Comparison of ENCODE assay signal across 9 cellular contexts in genomic region chr10:3780056-3780765, GRCh38. TPM values are rescaled to one million over a fixed set of nuclear protein-coding genes. Genes with fewer than 3 reads are reported as not detected.
DNase-seq lines count a peak whose midpoint lies in the region; ATAC-seq, FAIRE-seq and TF ChIP-seq lines count a peak whose summit lies in the region.
"Had no signal": no experiment of that assay in that cellular context is flagged by ENCODE, and none has a peak within 500 bp of the region (broad histone marks: within the 10 kb centered on the region; RNA-seq: fewer than 3 reads in every experiment).

No MANE protein-coding gene starts in this region.

- H3K4me3 ChIP-seq in astrocyte (ENCODE audit: insufficient read depth, low read depth, low read length), result peak overlapping the region; percentile 97
- peak overlapping the region in 1 of 2 donors; percentile 18 for H3K4me3 ChIP-seq in testis
- no peak overlapping the region for H3K4me3 ChIP-seq in MM.1S (ENCODE audit: low read length)

- no peaks in the 10 kb centered on the region for H3K9me3 Mint-ChIP-seq in T-helper 2 cell treated with Interferon-gamma antibody and Interleukin-4, amounts not matched to agents 5 μg/mL and 100 μg/mL, for 36 hours
- H3K9me3 Mint-ChIP-seq in astrocyte (ENCODE audit: unreplicated experiment), result peaks cover 4% of the 10 kb centered on the region

- peak overlapping the region; percentile 91 for H3K4me2 ChIP-seq in astrocyte (ENCODE audit: low read length)
- H3K4me2 ChIP-seq in MM.1S (ENCODE audit: low read depth, low read length), result no peak overlapping the region

- H3K9ac ChIP-seq in astrocyte (ENCODE audit: low read length) (peak overlapping the region; percentile 100), MM.1S (ENCODE audit: low read length) (no peak overlapping the region)

- intact Hi-C loops in testis (cut with DNase I; ENCODE audit: low total_unique reads), result no loop called here

- H3K79me2 ChIP-seq in astrocyte (ENCODE audit: insufficient read depth, low read length) (peaks cover 72% of the 10 kb centered on the region), MM.1S (ENCODE audit: low read length) (peaks cover 72% of the 10 kb centered on the region)

- peaks cover 63% of the 10 kb centered on the region for H3K4me1 Mint-ChIP-seq in T-helper 2 cell treated with Interferon-gamma antibody and Interleukin-4, amounts not matched to agents 5 μg/mL and 100 μg/mL, for 36 hours (ENCODE audit: low read depth)
- H3K4me1 Mint-ChIP-seq in astrocyte (ENCODE audit: low read depth, unreplicated experiment), result peaks cover 30% of the 10 kb centered on the region

- no peak for TF ChIP-seq POLR2A in testis (IDR thresholded peaks at IDR 0.05)

- peak overlapping the region; percentile 91 for H3K4me3 Mint-ChIP-seq in T-helper 2 cell treated with Interferon-gamma antibody and Interleukin-4, amounts not matched to agents 5 μg/mL and 100 μg/mL, for 36 hours
- peak overlapping the region; percentile 99 for H3K4me3 Mint-ChIP-seq in astrocyte (ENCODE audit: unreplicated experiment)

- TF ChIP-seq CTCF in astrocyte (IDR thresholded peaks at IDR 0.05; ENCODE audit: insufficient read depth, low read depth, low read length) (no peak), testis (IDR thresholded peaks at IDR 0.05) (no peak), MM.1S (IDR thresholded peaks at IDR 0.05; ENCODE audit: low read length) (no peak)

- H3K36me3 ChIP-seq in astrocyte (ENCODE audit: insufficient read depth, low read length) (peaks cover 57% of the 10 kb centered on the region), testis (ENCODE audit: low read depth, missing control alignments) (no peaks in the 10 kb centered on the region), MM.1S (replicated peaks; ENCODE audit: insufficient read depth, low read length) (peaks cover 55% of the 10 kb centered on the region)

- H4K20me1 ChIP-seq in astrocyte (ENCODE audit: insufficient read depth, low read length) (peaks cover 87% of the 10 kb centered on the region), MM.1S (ENCODE audit: insufficient read depth, low read length) (peaks cover 14% of the 10 kb centered on the region; the same call in 1 of the 2 replicates)

- H3K27me3 Mint-ChIP-seq in T-helper 2 cell treated with Interferon-gamma antibody and Interleukin-4, amounts not matched to agents 5 μg/mL and 100 μg/mL, for 36 hours (ENCODE audit: low read depth), result no peaks in the 10 kb centered on the region
- no peaks in the 10 kb centered on the region for H3K27me3 Mint-ChIP-seq in astrocyte (ENCODE audit: low read depth, unreplicated experiment)

- no peak for ATAC-seq in left lobe of liver
- ATAC-seq in HG03460 (IDR thresholded peaks at IDR 0.05; ENCODE audit: unreplicated experiment), result no peak

- no peaks in the 10 kb centered on the region for H3K27me3 ChIP-seq in astrocyte (ENCODE audit: insufficient read depth, low read length)
- no peaks in the 10 kb centered on the region for H3K27me3 ChIP-seq in testis
- H3K27me3 ChIP-seq in MM.1S (replicated peaks; ENCODE audit: insufficient read depth, low read length), result no peaks in the 10 kb centered on the region

- H3K9me3 ChIP-seq in astrocyte (ENCODE audit: insufficient read depth, low read depth, low read length) (no peaks in the 10 kb centered on the region), testis (no peaks in the 10 kb centered on the region), MM.1S (replicated peaks; ENCODE audit: insufficient read depth, low read length) (no peaks in the 10 kb centered on the region)

- peaks cover 87% of the 10 kb centered on the region for H3F3A ChIP-seq in MM.1S (ENCODE audit: insufficient read depth, low read length)

- H3K36me3 Mint-ChIP-seq in T-helper 2 cell treated with Interferon-gamma antibody and Interleukin-4, amounts not matched to agents 5 μg/mL and 100 μg/mL, for 36 hours (ENCODE audit: low read depth), result peaks cover 87% of the 10 kb centered on the region
- peaks cover 62% of the 10 kb centered on the region for H3K36me3 Mint-ChIP-seq in astrocyte (ENCODE audit: low read depth, unreplicated experiment)

- no peak for DNase-seq in T-helper 2 cell treated with Interferon-gamma antibody and Interleukin-4, amounts not matched to agents 5 μg/mL and 100 μg/mL, for 36 hours (ENCODE audit: low spot score)
- DNase-seq in T-helper 2 cell, result no peak
- DNase-seq in astrocyte (ENCODE audit: low read depth), result peak; percentile 82
- peak; percentile 46 for DNase-seq in left lobe of liver (ENCODE audit: low spot score)
- DNase-seq in testis, result peak; percentile 22
- DNase-seq in MM.1S, result no peak
- DNase-seq in NCI-H146 treated with DMSO at 0.1 percent for 48 hours (lab: John Stamatoyannopoulos, UW; ENCODE audit: unreplicated experiment), result no peak

- H2AFZ ChIP-seq in astrocyte (ENCODE audit: low read depth, low read length) (no peak overlapping the region), MM.1S (ENCODE audit: low read length) (no peak overlapping the region)

- WGBS in testis, 2 donors, result 49 to 54% methylated on average over 16 to 17 of the region's 17 CpGs

- H3K4me1 ChIP-seq in astrocyte (ENCODE audit: insufficient read depth, low read length), result peaks cover 66% of the 10 kb centered on the region
- peaks cover 42% of the 10 kb centered on the region for H3K4me1 ChIP-seq in testis
- peaks cover 22% of the 10 kb centered on the region for H3K4me1 ChIP-seq in MM.1S (ENCODE audit: low read length)

- FAIRE-seq in astrocyte (lab: Jason Lieb, UNC), result no peak

- no peaks in the 10 kb centered on the region for H3K9me2 ChIP-seq in MM.1S (replicated peaks; ENCODE audit: insufficient read depth, low read length)

- peak overlapping the region; percentile 62 for H3K27ac Mint-ChIP-seq in T-helper 2 cell treated with Interferon-gamma antibody and Interleukin-4, amounts not matched to agents 5 μg/mL and 100 μg/mL, for 36 hours
- H3K27ac Mint-ChIP-seq in astrocyte (ENCODE audit: unreplicated experiment), result peak overlapping the region; percentile 100

- peak overlapping the region; percentile 98 for H3K27ac ChIP-seq in astrocyte (ENCODE audit: low read depth, low read length)
- H3K27ac ChIP-seq in testis, result peak overlapping the region; percentile 99
- no peak overlapping the region; the same call in 1 of the 2 replicates for H3K27ac ChIP-seq in MM.1S (ENCODE audit: low read length)
- H3K27ac ChIP-seq: C4-2B had no signal

RNA-seq across cellular contexts. Expression of gene KLF6, which starts 4.8 kb away (rescaled TPM):
- total RNA-seq in astrocyte, result 250 and 319 TPM in 2 replicates
- total RNA-seq in left lobe of liver, result 27.3 TPM
- 10 to 100 TPM; 30.8 to 35.7 TPM for total RNA-seq in testis
- 41.5 TPM for polyA plus RNA-seq in testis (ENCODE audit: insufficient read depth, low read depth, low replicate concordance)

Comparison
In these comparisons a context has a peak if more than half of its experiments do, and no peak if none do; other contexts are left out.
1. DNase-seq: peak in astrocyte (single experiment), left lobe of liver (single experiment) and testis (single experiment); none in T-helper 2 cell treated with Interferon-gamma antibody and Interleukin-4, amounts not matched to agents 5 μg/mL and 100 μg/mL, for 36 hours (single experiment), T-helper 2 cell (0 of 5), MM.1S (single experiment) and NCI-H146 treated with DMSO at 0.1 percent for 48 hours (single experiment).